Comparison of ENCODE assay signal across 8 cellular contexts in genomic region chr1:113072141-113072756, GRCh38. TPM values are rescaled to one million over a fixed set of nuclear protein-coding genes. Genes with fewer than 3 reads are reported as not detected.
DNase-seq lines count a peak whose midpoint lies in the region; ATAC-seq and TF ChIP-seq lines count a peak whose summit lies in the region.

No MANE protein-coding gene starts in this region.

- H3F3A ChIP-seq in GM23338 (replicated peaks; ENCODE audit: low read depth) (0 out of 2 replicates have a peak, but pooled peaks cover 7% of the 10 kb centered on the region), smooth muscle cell (ENCODE audit: low read depth) (no peaks in the 10 kb centered on the region)

- H3K27me3 ChIP-seq in GM23338 (ENCODE audit: insufficient read depth), result no peaks in the 10 kb centered on the region
- no peaks in the 10 kb centered on the region for H3K27me3 ChIP-seq in WERI-Rb-1 (ENCODE audit: insufficient read depth, low read depth, severe bottlenecking)
- no peaks in the 10 kb centered on the region for H3K27me3 ChIP-seq in right cardiac atrium (ENCODE audit: control insufficient read depth, insufficient read depth)
- no peaks in the 10 kb centered on the region for H3K27me3 ChIP-seq in smooth muscle cell (ENCODE audit: low read depth)

- peak overlapping the region; percentile 72 for H3K4me2 ChIP-seq in GM23338
- peak overlapping the region; percentile 92 for H3K4me2 ChIP-seq in smooth muscle cell

- peaks cover 30% of the 10 kb centered on the region for H3K36me3 Mint-ChIP-seq in GM23338 (ENCODE audit: low read depth)

- H3K9me3 Mint-ChIP-seq in GM23338, result peaks cover 11% of the 10 kb centered on the region

- peak overlapping the region; percentile 98 for H3K4me3 Mint-ChIP-seq in GM23338

- H3K4me3 ChIP-seq in GM23338 (peak overlapping the region; percentile 71), WERI-Rb-1 (ENCODE audit: low read depth, low read length) (peak overlapping the region; percentile 98), right cardiac atrium (ENCODE audit: low read length) (peak overlapping the region; percentile 90), smooth muscle cell (peak overlapping the region; percentile 82)

- 39% methylated on average over 6 of the region's 6 CpGs for WGBS in right cardiac atrium
- WGBS in smooth muscle cell (ENCODE audit: low lambda C conversion rate), result 46% methylated on average over 6 of the region's 6 CpGs

- peaks cover 14% of the 10 kb centered on the region for H3K27me3 Mint-ChIP-seq in GM23338 (ENCODE audit: insufficient read depth, low read depth, poor library complexity)

- peak overlapping the region; percentile 93 for H3K27ac Mint-ChIP-seq in GM23338

- H3K79me2 ChIP-seq in GM23338 (replicated peaks; ENCODE audit: insufficient read depth), result peaks cover 39% of the 10 kb centered on the region
- H3K79me2 ChIP-seq in smooth muscle cell (ENCODE audit: low read depth), result peaks cover 38% of the 10 kb centered on the region

- no peak overlapping the region for H2AFZ ChIP-seq in GM23338
- peak overlapping the region; percentile 96 for H2AFZ ChIP-seq in smooth muscle cell (ENCODE audit: low read depth)

- H3K27ac ChIP-seq in GM23338 (ENCODE audit: low read depth) (peak overlapping the region; percentile 90), WERI-Rb-1 (peak overlapping the region; percentile 73), right cardiac atrium (ENCODE audit: low read length) (peak overlapping the region; percentile 57), smooth muscle cell (ENCODE audit: low read depth) (no peak overlapping the region)

- peaks cover 6% of the 10 kb centered on the region; the same call in 1 of the 2 replicates for H3K36me3 ChIP-seq in GM23338 (ENCODE audit: insufficient read depth)
- peaks cover 1% of the 10 kb centered on the region; the same call in 1 of the 2 replicates for H3K36me3 ChIP-seq in WERI-Rb-1
- no peaks in the 10 kb centered on the region for H3K36me3 ChIP-seq in smooth muscle cell (ENCODE audit: low read depth)

- H3K9ac ChIP-seq in smooth muscle cell (ENCODE audit: low read depth), result no peak overlapping the region

- H3K9me3 ChIP-seq in WERI-Rb-1 (ENCODE audit: severe bottlenecking) (no peaks in the 10 kb centered on the region), right cardiac atrium (ENCODE audit: control insufficient read depth, low read length) (no peaks in the 10 kb centered on the region), smooth muscle cell (replicated peaks; ENCODE audit: low read depth) (no peaks in the 10 kb centered on the region)

- DNase-seq in GM23338 (ENCODE audit: low spot score) (peak; percentile 18), WERI-Rb-1 (no peak), right cardiac atrium (no peak), smooth muscle cell (lab: John Stamatoyannopoulos, UW; ENCODE audit: unreplicated experiment) (no peak), GM19238 (ENCODE audit: insufficient read length, low spot score) (no peak), NCI-H1092 (lab: John Stamatoyannopoulos, UW) (no peak)
- DNase-seq in stimulated activated CD4-positive, alpha-beta T cell treated with anti-CD3 and anti-CD28 coated beads, Interleukin-12 subunit alpha, Interleukin-12 subunit beta, amount 100 ng/mL, for 4 hours, result no peak

- H3K9me2 ChIP-seq in GM23338 (ENCODE audit: insufficient read depth), result no peaks in the 10 kb centered on the region

- peaks cover 22% of the 10 kb centered on the region for H3K4me1 Mint-ChIP-seq in GM23338

- no peak for TF ChIP-seq CTCF in GM23338 (conservative IDR thresholded peaks at IDR 0.05; ENCODE audit: low read depth in 2 of 2)
- TF ChIP-seq CTCF in WERI-Rb-1 (IDR thresholded peaks at IDR 0.05; ENCODE audit: low read depth, low read length), result no peak
- no peak for TF ChIP-seq CTCF in smooth muscle cell (IDR thresholded peaks at IDR 0.05; ENCODE audit: borderline replicate concordance, insufficient read depth, poor library complexity, severe bottlenecking)

- H4K20me1 ChIP-seq in GM23338 (replicated peaks; ENCODE audit: insufficient read depth) (peaks cover 22% of the 10 kb centered on the region), smooth muscle cell (ENCODE audit: low read depth) (peaks cover 35% of the 10 kb centered on the region)

- no peak; the same call in 2 of the 3 replicates for ATAC-seq in GM23338
- no peak for ATAC-seq in right cardiac atrium
- no peak for ATAC-seq in GM18517 (IDR thresholded peaks at IDR 0.05; ENCODE audit: unreplicated experiment)

- intact Hi-C loops in right cardiac atrium (cut with DNase I), result no loop called here

- H3K4me1 ChIP-seq in GM23338 (ENCODE audit: insufficient read depth), result peaks cover 15% of the 10 kb centered on the region
- peaks cover 1% of the 10 kb centered on the region for H3K4me1 ChIP-seq in right cardiac atrium (ENCODE audit: control insufficient read depth, insufficient read depth, low read length)
- H3K4me1 ChIP-seq in smooth muscle cell (ENCODE audit: low read depth), result peaks cover 10% of the 10 kb centered on the region

TF ChIP-seq in GM23338, 12 proteins besides CTCF, POLR2A, EP300 and RAD21 (continues in another document):
- TF ChIP-seq ZNF462 (CRISPR knock-in tag; IDR thresholded peaks at IDR 0.05) (no peak; the same call in 1 of the 2 replicates), STAT1 (IDR thresholded peaks at IDR 0.05; ENCODE audit: unreplicated experiment) (no peak), JUNB (IDR thresholded peaks at IDR 0.05; ENCODE audit: unreplicated experiment) (no peak), ZNF331 (CRISPR knock-in tag; IDR thresholded peaks at IDR 0.05; ENCODE audit: low read depth) (no peak)

RNA-seq across cellular contexts. Expression of gene LRIG2, which starts 0.7 kb away (rescaled TPM):
- total RNA-seq in GM23338 (2014; rRNA removed; shearing (Covaris generic)), result 40.4 and 41.8 TPM in 2 replicates
- polyA plus RNA-seq in GM23338 (2016; fragmentation: Nextera tagmentation; extraction: Ambion mirVana), result 7.7 and 10.0 TPM in 2 replicates
- 10 to 100 TPM in 2 of 4 donors, 1 to 10 TPM in 2; 8.9 to 11.1 (median 9.8) TPM for total RNA-seq in right cardiac atrium
- polyA plus RNA-seq in right cardiac atrium, result 4.3 TPM
- 10.6 and 19.0 TPM in 2 replicates for total RNA-seq in smooth muscle cell
- 4.2 and 5.9 TPM in 2 replicates for polyA plus RNA-seq in smooth muscle cell
